ENCODE assay signal across 17 cellular contexts in the genomic region with DNA sequence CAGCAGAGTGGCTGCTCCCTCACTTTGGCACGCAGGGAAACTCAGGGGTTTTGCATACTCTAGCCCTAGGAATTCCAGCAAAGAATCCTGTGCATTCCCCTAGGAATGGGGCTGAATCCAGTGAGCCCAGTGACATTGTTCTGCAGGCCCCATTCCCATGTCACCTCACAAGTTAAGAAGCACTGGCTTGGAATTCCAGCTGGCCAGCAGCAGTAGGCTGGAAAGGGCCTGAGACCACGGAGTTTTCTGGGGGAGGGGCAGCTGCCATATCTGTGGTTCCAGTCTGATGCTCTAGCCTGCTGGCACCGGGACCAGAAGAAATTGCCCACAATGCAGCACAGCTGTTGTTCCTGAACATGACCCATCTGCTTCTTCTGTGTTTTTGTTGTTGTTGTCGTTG.
DNase-seq lines count a peak whose midpoint lies in the region; ATAC-seq, FAIRE-seq and TF ChIP-seq lines count a peak whose summit lies in the region.
"Had no signal": no experiment of that assay in that cellular context is flagged by ENCODE, and none has a peak within 500 bp of the region (broad histone marks: within the 10 kb centered on the region; RNA-seq: fewer than 3 reads in every experiment).

No MANE protein-coding gene starts in this region.

- BruUV-seq in IMR-90 (replicated peaks; lab: Mats Ljungman, UMichigan), result no TSS peak

- CTCF ChIA-PET in IMR-90 (lab: Yijun Ruan, JAX), result interaction anchor here (1.8 kb wide), 1 partner anchor 10 kb away, joined by 5 read pairs; no protein-coding TSS in a partner anchor

- no peak overlapping the region for H2AK5ac ChIP-seq in IMR-90 (ENCODE audit: low read depth, low read length)
- H2AK5ac ChIP-seq in mesenchymal stem cell (ENCODE audit: low read length, severe bottlenecking), result no peak overlapping the region
- H2AK5ac ChIP-seq in trophoblast cell (ENCODE audit: low read length), result no peak overlapping the region

- peak overlapping the region; percentile 23 for H2AK9ac ChIP-seq in IMR-90 (replicated peaks; ENCODE audit: low read depth, low read length, poor library complexity)

- H4K8ac ChIP-seq in IMR-90 (ENCODE audit: low read depth in 2 of 2, low read length in 2 of 2) (no peak overlapping the region), mesenchymal stem cell (ENCODE audit: low read length) (no peak overlapping the region), trophoblast cell (ENCODE audit: low read depth, low read length) (no peak overlapping the region)

- H3K27me3 ChIP-seq in IMR-90 (ENCODE audit: control insufficient read depth, insufficient read depth, low read length), result no peaks in the 10 kb centered on the region
- no peaks in the 10 kb centered on the region for H3K27me3 ChIP-seq in OCI-LY1 (ENCODE audit: insufficient read depth, low read length)
- H3K27me3 ChIP-seq in mesenchymal stem cell (ENCODE audit: control insufficient read depth in 1 of 2, insufficient read depth in 1 of 2, low read length in 2 of 2), result no peaks in the 10 kb centered on the region
- H3K27me3 ChIP-seq in trophoblast cell (ENCODE audit: insufficient read depth, low read length), result no peaks in the 10 kb centered on the region
- H3K27me3 ChIP-seq: BLaER1 treated with 17β-estradiol and CSF1 and Interleukin-3, amounts not matched to agents 10 nM and 100 nM had no signal

- dilution Hi-C loops in IMR-90 (cut with HindIII; ENCODE audit: low sequenced_read_pairs, unreplicated experiment), result no loop called here

- H3K14ac ChIP-seq in IMR-90 (replicated peaks; ENCODE audit: low read depth, low read length), result no peak overlapping the region
- no peak overlapping the region for H3K14ac ChIP-seq in mesenchymal stem cell (ENCODE audit: low read length in 2 of 2)
- no peak overlapping the region for H3K14ac ChIP-seq in trophoblast cell (ENCODE audit: low read length)

- H2BK12ac ChIP-seq in mesenchymal stem cell (ENCODE audit: low read length in 2 of 2), result peak overlapping the region; percentile 42 to 88
- no peak overlapping the region for H2BK12ac ChIP-seq in trophoblast cell (ENCODE audit: low read length)

- no peak for TF ChIP-seq POLR2A in IMR-90 (IDR thresholded peaks at IDR 0.05; ENCODE audit: low read depth, low read length)
- TF ChIP-seq POLR2A in erythroblast (IDR thresholded peaks at IDR 0.05; ENCODE audit: low read length), result no peak

- intact Hi-C loops in IMR-90 (cut with micrococcal nuclease), result no loop called here

- no peak for TF ChIP-seq RAD21 in IMR-90 (IDR thresholded peaks at IDR 0.05; ENCODE audit: low read length)

- no peak overlapping the region for H3K56ac ChIP-seq in IMR-90 (ENCODE audit: extremely low read depth, insufficient read depth, low read length)

- H4K91ac ChIP-seq in IMR-90 (ENCODE audit: insufficient read depth, low read depth, low read length) (no peak overlapping the region), mesenchymal stem cell (ENCODE audit: low read length) (no peak overlapping the region), trophoblast cell (ENCODE audit: low read depth, low read length) (no peak overlapping the region)

- ATAC-seq in IMR-90 (ENCODE audit: low read depth), result no peak
- ATAC-seq: CD8-positive, alpha-beta T cell; GM12878; HepG2 had no signal

- H3K27ac ChIP-seq in IMR-90 (ENCODE audit: insufficient read depth, low read length) (no peak overlapping the region), OCI-LY1 (ENCODE audit: low read depth, low read length, poor library complexity, severe bottlenecking) (no peak overlapping the region), mesenchymal stem cell (ENCODE audit: low read length, poor library complexity, severe bottlenecking) (no peak overlapping the region), trophoblast cell (ENCODE audit: low read depth, low read length) (peak overlapping the region; percentile 6)
- H3K27ac ChIP-seq: BLaER1 treated with 17β-estradiol and CSF1 and Interleukin-3, amounts not matched to agents 10 nM and 100 nM had no signal

- DNase-seq in IMR-90, result no peak
- DNase-seq in mesenchymal stem cell, result no peak
- peak in 1 of 2 donors; percentile 31 for DNase-seq in trophoblast cell
- DNase-seq in stimulated activated CD4-positive, alpha-beta T cell treated with anti-CD3 and anti-CD28 coated beads, Interleukin-4, amount 100 ng/mL, for 4 hours, result no peak
- DNase-seq in erythroblast (lab: John Stamatoyannopoulos, UW), result no peak
- no peak for DNase-seq in stimulated activated CD4-positive, alpha-beta T cell treated with anti-CD3 and anti-CD28 coated beads, Interleukin-15, amount 100 ng/mL, for 24 hours
- no peak for DNase-seq in frontal cortex (ENCODE audit: low spot score in 2 of 2)
- DNase-seq: Calu3; CD8-positive, alpha-beta T cell; DMS79 treated with DMSO at 0.1 percent for 48 hours; EL; H9 had no signal

- no peaks in the 10 kb centered on the region for H3F3A ChIP-seq in OCI-LY1 (ENCODE audit: insufficient read depth, low read length)

- no peak overlapping the region for H2BK5ac ChIP-seq in IMR-90 (ENCODE audit: low read depth, low read length, poor library complexity, severe bottlenecking)
- no peak overlapping the region for H2BK5ac ChIP-seq in mesenchymal stem cell (ENCODE audit: low read depth, low read length, poor library complexity, severe bottlenecking)
- peak overlapping the region; percentile 38 for H2BK5ac ChIP-seq in trophoblast cell (ENCODE audit: low read depth, low read length, poor library complexity)

- H3K18ac ChIP-seq in IMR-90 (ENCODE audit: low read depth, low read length) (no peak overlapping the region), mesenchymal stem cell (ENCODE audit: low read depth in 1 of 2, low read length in 2 of 2) (peak overlapping the region; percentile 22 to 66), trophoblast cell (ENCODE audit: low read length) (no peak overlapping the region)

- H3K79me1 ChIP-seq in IMR-90 (ENCODE audit: low read depth in 1 of 2, low read length in 2 of 2) (no peaks in the 10 kb centered on the region), mesenchymal stem cell (replicated peaks; ENCODE audit: low read length, poor library complexity, severe bottlenecking) (no peaks in the 10 kb centered on the region), trophoblast cell (ENCODE audit: low read length) (no peaks in the 10 kb centered on the region)

- no peak overlapping the region for H4K5ac ChIP-seq in IMR-90 (ENCODE audit: low read depth, low read length)

- no peaks in the 10 kb centered on the region for H3K9me1 ChIP-seq in IMR-90 (ENCODE audit: insufficient read depth, low read length)

- H2BK15ac ChIP-seq in IMR-90 (ENCODE audit: low read depth, low read length) (no peak overlapping the region), mesenchymal stem cell (ENCODE audit: low read depth, poor library complexity, severe bottlenecking) (no peak overlapping the region)

- no peaks in the 10 kb centered on the region for H3K9me2 ChIP-seq in OCI-LY1 (ENCODE audit: low read depth, low read length)

- H3K36me3 ChIP-seq in IMR-90 (ENCODE audit: control insufficient read depth, insufficient read depth, low read length) (no peaks in the 10 kb centered on the region), OCI-LY1 (ENCODE audit: insufficient read depth, low read length) (no peaks in the 10 kb centered on the region), mesenchymal stem cell (ENCODE audit: control insufficient read depth in 1 of 2, insufficient read depth in 2 of 2, low read depth in 1 of 2, low read length in 2 of 2) (no peaks in the 10 kb centered on the region), trophoblast cell (ENCODE audit: control insufficient read depth in 1 of 2, insufficient read depth in 2 of 2, low read length in 2 of 2) (peaks cover 0 to 6% of the 10 kb centered on the region in 2 experiments)

- no peak overlapping the region for H3K4me2 ChIP-seq in IMR-90 (ENCODE audit: low read depth, low read length)
- H3K4me2 ChIP-seq in OCI-LY1 (ENCODE audit: low read length), result 0 out of 2 replicates have a peak overlapping the region, but pooled peaks have one; percentile 28
- no peak overlapping the region for H3K4me2 ChIP-seq in mesenchymal stem cell (ENCODE audit: low read length, poor library complexity, severe bottlenecking)
- no peak overlapping the region for H3K4me2 ChIP-seq in trophoblast cell (ENCODE audit: low read length)

- WGBS in IMR-90 (ENCODE audit: extremely low coverage in 2 of 2, insufficient read length in 1 of 2), 2 experiments, result 82% methylated on average over 3 of the region's 4 CpGs; no CpG with 5 or more reads in 1 of the 2 experiments
- 91% methylated on average over 4 of the region's 4 CpGs for WGBS in mesenchymal stem cell
- no CpG with 5 or more reads among the region's 4 CpGs for whole genome bisulfite sequencing in trophoblast cell (ENCODE audit: extremely low coverage, insufficient coverage, insufficient read length)

- in situ Hi-C loops in IMR-90 (cut with MboI; ENCODE audit: low sequenced_read_pairs), result no loop called here

- H3K9me3 ChIP-seq in IMR-90 (ENCODE audit: control insufficient read depth, insufficient read depth, low read length) (peaks cover 11% of the 10 kb centered on the region), OCI-LY1 (ENCODE audit: low read length) (no peaks in the 10 kb centered on the region), mesenchymal stem cell (ENCODE audit: control insufficient read depth, low read length) (peaks cover 25% of the 10 kb centered on the region), trophoblast cell (ENCODE audit: insufficient read depth, low read depth, low read length) (peaks cover 12% of the 10 kb centered on the region)

- H3K23ac ChIP-seq in IMR-90 (ENCODE audit: low read depth, low read length) (no peak overlapping the region), mesenchymal stem cell (ENCODE audit: low read length in 2 of 2) (no peak overlapping the region), trophoblast cell (ENCODE audit: low read length) (no peak overlapping the region)

- H3K4ac ChIP-seq in IMR-90 (ENCODE audit: low read depth, low read length), result no peak overlapping the region
- H3K4ac ChIP-seq in mesenchymal stem cell (ENCODE audit: low read depth in 1 of 2, low read length in 2 of 2), result no peak overlapping the region
- no peak overlapping the region for H3K4ac ChIP-seq in trophoblast cell (ENCODE audit: low read depth, low read length)

- no peak overlapping the region for H4K12ac ChIP-seq in trophoblast cell (ENCODE audit: low read depth, low read length)

- TF ChIP-seq CTCF in IMR-90 (conservative IDR thresholded peaks at IDR 0.05; ENCODE audit: low read depth, low read length) (no peak), OCI-LY1 (IDR thresholded peaks at IDR 0.05; ENCODE audit: low read length) (no peak)

- no peaks in the 10 kb centered on the region for H3K79me2 ChIP-seq in OCI-LY1 (ENCODE audit: insufficient read depth, low read length)
- H3K79me2 ChIP-seq in trophoblast cell (ENCODE audit: control insufficient read depth, insufficient read depth, low read length, poor library complexity), result no peaks in the 10 kb centered on the region

- H3K9ac ChIP-seq in IMR-90 (ENCODE audit: low read depth, low read length), result no peak overlapping the region
- H3K9ac ChIP-seq in OCI-LY1 (ENCODE audit: low read length), result no peak overlapping the region
- H3K9ac ChIP-seq in mesenchymal stem cell (ENCODE audit: low read length), result no peak overlapping the region
- H3K9ac ChIP-seq in trophoblast cell (ENCODE audit: low read length), result no peak overlapping the region
- H3K9ac ChIP-seq: BLaER1 treated with 17β-estradiol and CSF1 and Interleukin-3, amounts not matched to agents 10 nM and 100 nM had no signal

- FAIRE-seq in frontal cortex (lab: Jason Lieb, UNC), result no peak
- FAIRE-seq: H1, HepG2 had no signal

- H3K4me1 ChIP-seq in IMR-90 (ENCODE audit: control insufficient read depth, insufficient read depth, low read length) (no peaks in the 10 kb centered on the region; the same call in 1 of the 2 replicates), OCI-LY1 (ENCODE audit: insufficient read depth, low read length, severe bottlenecking) (no peaks in the 10 kb centered on the region), mesenchymal stem cell (ENCODE audit: control insufficient read depth, insufficient read depth, low read depth, low read length) (peaks cover 4% of the 10 kb centered on the region), trophoblast cell (ENCODE audit: control insufficient read depth in 1 of 2, insufficient read depth in 2 of 2, low read length in 2 of 2) (no peaks in the 10 kb centered on the region)

- no peak overlapping the region for H2BK20ac ChIP-seq in IMR-90 (ENCODE audit: low read depth, low read length)

- H4K20me1 ChIP-seq in IMR-90 (ENCODE audit: insufficient read depth, low read length) (no peaks in the 10 kb centered on the region), OCI-LY1 (ENCODE audit: insufficient read depth, low read length) (no peaks in the 10 kb centered on the region)
- H4K20me1 ChIP-seq: BLaER1 treated with 17β-estradiol and CSF1 and Interleukin-3, amounts not matched to agents 10 nM and 100 nM had no signal

- POLR2A ChIA-PET in IMR-90 (lab: Charles Lee; ENCODE audit: unreplicated experiment), result no interaction called here

- H2AFZ ChIP-seq in IMR-90 (replicated peaks; ENCODE audit: low read length, poor library complexity) (peak overlapping the region; percentile 56), OCI-LY1 (ENCODE audit: low read length) (no peak overlapping the region), mesenchymal stem cell (ENCODE audit: low read depth, low read length) (no peak overlapping the region), trophoblast cell (ENCODE audit: insufficient read depth, low read length, poor library complexity) (no peak overlapping the region)

- H2BK120ac ChIP-seq in IMR-90 (ENCODE audit: low read depth, low read length) (no peak overlapping the region), mesenchymal stem cell (ENCODE audit: low read depth, low read length) (no peak overlapping the region), trophoblast cell (ENCODE audit: insufficient read depth, low read length, poor library complexity) (no peak overlapping the region)

- H3K4me3 ChIP-seq in IMR-90 (ENCODE audit: insufficient read depth, low read depth, low read length) (no peak overlapping the region), OCI-LY1 (ENCODE audit: low read depth, low read length, poor library complexity, severe bottlenecking) (no peak overlapping the region), mesenchymal stem cell (ENCODE audit: insufficient read depth in 1 of 2, low read depth in 1 of 2, low read length in 2 of 2) (no peak overlapping the region), trophoblast cell (ENCODE audit: low read depth, low read length) (no peak overlapping the region)
- H3K4me3 ChIP-seq: BLaER1 treated with 17β-estradiol and CSF1 and Interleukin-3, amounts not matched to agents 10 nM and 100 nM; GM12878 had no signal

Comparison
In these comparisons a context has a peak if more than half of its experiments do, and no peak if none do; other contexts are left out.
1. H3K18ac ChIP-seq: peak in mesenchymal stem cell (2 of 2); none in IMR-90 (single experiment) and trophoblast cell (single experiment).